In genomic region chr22:42070517-42071422, GRCh38 we compare ENCODE assay signal across 8 cellular contexts. TPM values are rescaled to one million over a fixed set of nuclear protein-coding genes. Genes with fewer than 3 reads are reported as not detected.
DNase-seq lines count a peak whose midpoint lies in the region; ATAC-seq and TF ChIP-seq lines count a peak whose summit lies in the region.

TSS of gene NAGA (minus strand) at chr22:42070812. CDS start at chr22:42070297, 515 bp downstream.

- peak; percentile 90 for ATAC-seq in GM19035 (IDR thresholded peaks at IDR 0.05; ENCODE audit: unreplicated experiment)
- peak; percentile 82 for ATAC-seq in HG03342 (IDR thresholded peaks at IDR 0.05; ENCODE audit: unreplicated experiment)

- no peak for TF ChIP-seq CTCF in AG09319 (IDR thresholded peaks at IDR 0.05; ENCODE audit: low read depth, low read length)

- peaks cover 0 to 7% (median 1%) of the 10 kb centered on the region in 3 donors for H3K27me3 Mint-ChIP-seq in immature natural killer cell (ENCODE audit: low read depth in 3 of 3)

- peak within 1 kb of the TSS; percentile 89 to 94 (median 94) for H3K27ac Mint-ChIP-seq in immature natural killer cell

- H3K4me3 Mint-ChIP-seq in immature natural killer cell, result peak within 1 kb of the TSS; percentile 94 to 97 (median 95)

- DNase-seq in AG09319 (ENCODE audit: extremely low read depth, low read depth), result peak; percentile 88
- DNase-seq in NCI-H446 (lab: John Stamatoyannopoulos, UW), result peak; percentile 95
- peak; percentile 78 to 83 (median 81) for DNase-seq in activated CD4-positive, CD25-positive, alpha-beta regulatory T cell (lab: John Stamatoyannopoulos, UW)
- peak; percentile 89 for DNase-seq in central memory CD4-positive, alpha-beta T cell
- peak; percentile 90 to 91 (median 90) for DNase-seq in immature natural killer cell
- peak; percentile 93 for DNase-seq in smooth muscle cell of the brain vasculature (ENCODE audit: low read depth, low spot score)

- peaks cover 40 to 42% of the 10 kb centered on the region in 2 donors for H3K4me1 Mint-ChIP-seq in immature natural killer cell

- H3K36me3 Mint-ChIP-seq in immature natural killer cell, result peaks cover 0 to 4% (median 3%) of the 10 kb centered on the region in 3 donors

- no peaks in the 10 kb centered on the region for H3K9me3 Mint-ChIP-seq in immature natural killer cell

RNA-seq across cellular contexts. Expression of gene NAGA, which starts in this region (rescaled TPM):
- 10 to 100 TPM; 17.5 to 30.5 (median 24.4) TPM for polyA plus RNA-seq in immature natural killer cell

Comparison
In these comparisons a context has a peak if more than half of its experiments do, and no peak if none do; other contexts are left out.
1. Peak in every context shown above with its lines: DNase-seq and ATAC-seq.